Comparison of ENCODE assay signal across 13 cellular contexts in the genomic region with DNA sequence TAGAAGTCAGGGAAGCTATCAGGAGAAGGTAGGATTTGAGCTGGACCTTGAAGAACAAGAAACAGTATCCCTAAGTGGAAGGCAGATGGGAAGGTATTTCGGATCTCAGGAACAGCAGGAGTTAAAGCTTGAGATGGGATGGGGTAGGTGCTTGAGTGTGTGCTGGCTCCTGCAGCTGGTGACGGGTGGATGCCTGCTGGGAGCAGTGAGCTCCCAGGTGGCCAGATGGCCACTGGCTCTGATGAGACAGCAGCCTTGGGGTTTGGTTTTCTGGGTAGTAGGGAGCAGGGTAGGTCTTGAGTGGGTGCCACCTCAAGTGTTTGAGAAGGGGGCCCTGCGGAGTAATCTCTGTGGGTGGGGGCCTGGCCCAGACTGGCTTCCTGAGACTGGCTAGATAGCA. TPM values are rescaled to one million over a fixed set of nuclear protein-coding genes. Genes with fewer than 3 reads are reported as not detected.
A peak's percentile ranks its signal among the peaks of the same experiment; 100 is the strongest.
DNase-seq lines count a peak whose midpoint lies in the region; ATAC-seq and TF ChIP-seq lines count a peak whose summit lies in the region.
"Had no signal": no experiment of that assay in that cellular context is flagged by ENCODE, and none has a peak within 500 bp of the region (broad histone marks: within the 10 kb centered on the region; RNA-seq: fewer than 3 reads in every experiment).

No MANE protein-coding gene starts in this region.

- no peaks in the 10 kb centered on the region for H3K36me3 Mint-ChIP-seq in glutamatergic neuron (ENCODE audit: unreplicated experiment)
- H3K36me3 Mint-ChIP-seq: CD8-positive, alpha-beta T cell; stimulated activated effector memory CD8-positive, alpha-beta T cell treated with anti-CD3 and anti-CD28 coated beads, Interleukin-12 subunit alpha, Interleukin-12 subunit beta, amount 100 ng/mL, for 72 hours had no signal

- peak; percentile 83 for DNase-seq in DMS 273 (lab: John Stamatoyannopoulos, UW; ENCODE audit: unreplicated experiment)
- no peak for DNase-seq in PC-9
- DNase-seq in glutamatergic neuron: peak; percentile 18
- peak; percentile 50 for DNase-seq in sigmoid colon
- no peak for DNase-seq in NCI-H187 (lab: John Stamatoyannopoulos, UW)
- DNase-seq: CD8-positive, alpha-beta T cell; occipital lobe; SHP77 treated with DMSO at 0.1 percent for 48 hours had no signal

- H3K27me3 ChIP-seq in PC-9 (ENCODE audit: insufficient read depth, low read depth): no peaks in the 10 kb centered on the region
- H3K27me3 ChIP-seq in sigmoid colon: no peaks in the 10 kb centered on the region

- H4K20me1 ChIP-seq in PC-9 (ENCODE audit: insufficient read depth): peaks cover 36% of the 10 kb centered on the region

- no TSS peak for BruUV-seq in PC-9 (replicated peaks; lab: Mats Ljungman, UMichigan)

- H3F3A ChIP-seq in PC-9 (ENCODE audit: insufficient read depth, low read depth): peaks cover 39% of the 10 kb centered on the region

- H3K27me3 Mint-ChIP-seq in glutamatergic neuron (ENCODE audit: unreplicated experiment): no peaks in the 10 kb centered on the region

- TF ChIP-seq CTCF in PC-9 (conservative IDR thresholded peaks at IDR 0.05) (no peak), glutamatergic neuron (IDR thresholded peaks at IDR 0.05; ENCODE audit: partially characterized antibody, unreplicated experiment) (no peak), sigmoid colon (IDR thresholded peaks at IDR 0.05) (no peak)

- POLR2A ChIA-PET in PC-9 (lab: Charles Lee; ENCODE audit: unreplicated experiment): interaction anchor here (0.6 kb wide), 1 partner anchor 142 kb away, joined by 3 read pairs; no protein-coding TSS in a partner anchor

- no peaks in the 10 kb centered on the region for H3K36me3 ChIP-seq in PC-9 (ENCODE audit: low read depth)
- no peaks in the 10 kb centered on the region for H3K36me3 ChIP-seq in sigmoid colon

- no peak for TF ChIP-seq EP300 in sigmoid colon (IDR thresholded peaks at IDR 0.05)

- peak overlapping the region; percentile 7 for H3K4me3 Mint-ChIP-seq in glutamatergic neuron (ENCODE audit: unreplicated experiment)
- H3K4me3 Mint-ChIP-seq: CD8-positive, alpha-beta T cell; dendritic cell treated with granulocyte-macrophage colony-stimulating factor and Interleukin-4, amounts not matched to agents 40 ng/mL and 50 ng/mL, for 4 days; stimulated activated effector memory CD8-positive, alpha-beta T cell treated with anti-CD3 and anti-CD28 coated beads, Interleukin-12 subunit alpha, Interleukin-12 subunit beta, amount 100 ng/mL, for 72 hours had no signal

- CTCF ChIA-PET in PC-9 (lab: Charles Lee): interaction anchor here (0.6 kb wide), 1 partner anchor 673 kb away, joined by 3 read pairs; no protein-coding TSS in a partner anchor

- no peak for TF ChIP-seq POLR2A in sigmoid colon (IDR thresholded peaks at IDR 0.05)

- no peak overlapping the region for H3K27ac Mint-ChIP-seq in glutamatergic neuron (ENCODE audit: unreplicated experiment)
- H3K27ac Mint-ChIP-seq: CD8-positive, alpha-beta T cell; dendritic cell treated with granulocyte-macrophage colony-stimulating factor and Interleukin-4, amounts not matched to agents 40 ng/mL and 50 ng/mL, for 4 days; stimulated activated effector memory CD8-positive, alpha-beta T cell treated with anti-CD3 and anti-CD28 coated beads, Interleukin-12 subunit alpha, Interleukin-12 subunit beta, amount 100 ng/mL, for 72 hours had no signal

- H3K9me3 ChIP-seq in PC-9 (ENCODE audit: insufficient read depth, low read depth): no peaks in the 10 kb centered on the region
- H3K9me3 ChIP-seq in sigmoid colon: no peaks in the 10 kb centered on the region

- H3K4me1 Mint-ChIP-seq in glutamatergic neuron (ENCODE audit: low read depth, unreplicated experiment): peaks cover 30% of the 10 kb centered on the region

- no peak overlapping the region for H2AFZ ChIP-seq in PC-9

- H3K27ac ChIP-seq in PC-9 (peak overlapping the region; percentile 54), sigmoid colon (peak overlapping the region; percentile 50 to 80 (median 70))

- no peaks in the 10 kb centered on the region for H3K9me3 Mint-ChIP-seq in glutamatergic neuron (ENCODE audit: unreplicated experiment)
- H3K9me3 Mint-ChIP-seq: CD8-positive, alpha-beta T cell; dendritic cell treated with granulocyte-macrophage colony-stimulating factor and Interleukin-4, amounts not matched to agents 40 ng/mL and 50 ng/mL, for 4 days; stimulated activated effector memory CD8-positive, alpha-beta T cell treated with anti-CD3 and anti-CD28 coated beads, Interleukin-12 subunit alpha, Interleukin-12 subunit beta, amount 100 ng/mL, for 72 hours had no signal

- WGBS in sigmoid colon, 2 donors: 79 to 84% methylated on average over 3 of the region's 3 CpGs

- no peak overlapping the region for H3K4me3 ChIP-seq in PC-9
- H3K4me3 ChIP-seq in sigmoid colon: no peak overlapping the region

- ATAC-seq in GM21423 (IDR thresholded peaks at IDR 0.05; ENCODE audit: unreplicated experiment) (no peak), GM19023 (IDR thresholded peaks at IDR 0.05; ENCODE audit: unreplicated experiment) (no peak), HG02870 (IDR thresholded peaks at IDR 0.05; ENCODE audit: unreplicated experiment) (no peak)
- ATAC-seq: CD8-positive, alpha-beta T cell; stimulated activated effector memory CD8-positive, alpha-beta T cell treated with anti-CD3 and anti-CD28 coated beads, Interleukin-12 subunit alpha, Interleukin-12 subunit beta, amount 100 ng/mL, for 72 hours had no signal

- peaks cover 89% of the 10 kb centered on the region for H3K79me2 ChIP-seq in PC-9 (ENCODE audit: low read depth)

- H3K4me2 ChIP-seq in PC-9: peak overlapping the region; percentile 74

- peaks cover 44% of the 10 kb centered on the region for H3K4me1 ChIP-seq in PC-9 (replicated peaks; ENCODE audit: insufficient read depth)
- peaks cover 0 to 68% (median 63%) of the 10 kb centered on the region in 4 donors for H3K4me1 ChIP-seq in sigmoid colon

- H3K9me2 ChIP-seq in PC-9 (ENCODE audit: insufficient read depth): no peaks in the 10 kb centered on the region

- intact Hi-C loops in PC-9 (cut with micrococcal nuclease; ENCODE audit: unreplicated experiment) (no loop called here), sigmoid colon (cut with DNase I) (no loop called here)

RNA-seq across cellular contexts. Expression of gene EPN2, which starts 10.3 kb away (rescaled TPM):
- total RNA-seq in PC-9 (2021): 113 TPM in 2 replicates
- total RNA-seq in glutamatergic neuron (ENCODE audit: unreplicated experiment): 45.2 TPM
- total RNA-seq in sigmoid colon: 10 to 100 TPM; 31.7 to 55.4 (median 47.6) TPM
- 10 to 100 TPM; 12.0 to 22.1 (median 15.3) TPM for polyA plus RNA-seq in sigmoid colon

Comparison
In these comparisons a context has a peak if more than half of its experiments do, and no peak if none do; other contexts are left out.
1. DNase-seq: peak in DMS 273 (single experiment), glutamatergic neuron (single experiment) and sigmoid colon (single experiment); none in PC-9 (0 of 2) and NCI-H187 (0 of 2).